In the genomic region with DNA sequence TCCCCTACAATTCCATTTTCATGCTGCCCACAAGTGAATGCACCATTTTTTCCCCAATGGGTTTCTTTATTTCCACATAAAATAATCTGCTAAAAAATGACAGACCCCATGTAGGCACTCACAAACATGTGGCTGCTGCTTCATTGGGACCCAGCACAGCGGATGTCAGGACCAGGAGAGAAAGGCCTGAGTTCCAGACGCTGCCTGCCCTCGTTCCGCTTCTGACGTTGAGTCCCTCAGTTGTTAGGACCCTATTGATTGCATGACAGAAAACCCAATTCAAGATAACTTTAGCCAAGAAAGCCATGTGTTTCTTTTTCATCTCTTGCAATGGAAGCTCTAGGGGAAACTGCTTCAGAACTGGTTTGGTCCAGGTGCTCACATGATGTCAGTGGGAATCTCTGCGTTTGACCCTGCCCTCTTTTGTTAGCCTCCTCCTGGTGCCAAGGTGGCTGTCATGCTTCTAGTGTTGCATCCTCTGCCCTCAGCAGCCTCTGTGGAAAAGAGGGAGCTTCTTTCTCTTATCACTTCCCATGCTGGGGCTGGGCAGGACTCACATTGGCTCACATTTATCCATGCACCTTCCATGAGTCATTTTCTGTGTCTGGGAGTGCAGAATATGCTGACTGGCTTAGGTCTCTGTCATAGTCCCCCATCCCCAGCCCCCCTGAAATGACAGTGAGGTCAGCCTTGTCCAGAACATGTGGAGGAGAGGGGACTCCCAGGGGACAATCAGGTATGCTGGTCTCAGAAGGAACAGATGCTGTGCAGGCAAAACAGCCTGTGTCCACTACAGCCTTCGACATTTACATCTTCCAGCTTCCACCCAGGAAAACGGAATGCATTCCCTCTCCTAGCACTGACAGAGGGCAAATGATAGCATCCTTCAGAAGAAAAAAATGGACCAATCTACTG, we compare ENCODE assay signal across 22 cellular contexts. TPM values are rescaled to one million over a fixed set of nuclear protein-coding genes. Genes with fewer than 3 reads are reported as not detected.
"Had no signal": no experiment of that assay in that cellular context is flagged by ENCODE, and none has a peak within 500 bp of the region (broad histone marks: within the 10 kb centered on the region; RNA-seq: fewer than 3 reads in every experiment).

No MANE protein-coding gene starts in this region.

- ATAC-seq: activated CD4-positive, CD25-positive, alpha-beta regulatory T cell treated with anti-CD3 and anti-CD28 coated beads, Interleukin-2, amount 50 U/mL, for 24 hours; left lung; natural killer cell treated with Interleukin-12 subunit alpha and Interleukin-12 subunit beta and Interleukin-15 and Interleukin-18, amount 100 ng/mL, for 72 hours; SK-N-SH treated with all-trans-retinoic acid at 6 μM for 48 hours; stimulated activated naive CD8-positive, alpha-beta T cell treated with anti-CD3 and anti-CD28 coated beads, Interleukin-15, Interleukin-2, amounts not matched to agents 100 U/mL and 50 U/mL, for 24 hours had no signal

- H3K27me3 ChIP-seq: heart right ventricle, left lung, thyroid gland had no signal

- H3K9me3 Mint-ChIP-seq: activated CD4-positive, alpha-beta T cell treated with anti-CD3 and anti-CD28 coated beads, Interleukin-2, amount 10 ng/mL, durations not matched to agents 24 days and 14 days; natural killer cell treated with Interleukin-12 subunit alpha and Interleukin-12 subunit beta and Interleukin-15 and Interleukin-18, amount 100 ng/mL, for 72 hours had no signal

- H3K9me3 ChIP-seq: breast epithelium, heart right ventricle, left lung, neutrophil, thyroid gland had no signal

- H3K4me1 ChIP-seq: breast epithelium, left lung, parathyroid adenoma had no signal

- H3K36me3 ChIP-seq: breast epithelium, neutrophil, thyroid gland had no signal

- H3K4me3 Mint-ChIP-seq: activated CD4-positive, alpha-beta T cell treated with anti-CD3 and anti-CD28 coated beads, Interleukin-2, amount 10 ng/mL, durations not matched to agents 24 days and 14 days; activated naive CD8-positive, alpha-beta T cell; natural killer cell treated with Interleukin-12 subunit alpha and Interleukin-12 subunit beta and Interleukin-15 and Interleukin-18, amount 100 ng/mL, for 72 hours had no signal

- H3K4me3 ChIP-seq: breast epithelium, heart right ventricle, left lung, thyroid gland had no signal

- H3K36me3 Mint-ChIP-seq: activated naive CD8-positive, alpha-beta T cell; natural killer cell treated with Interleukin-12 subunit alpha and Interleukin-12 subunit beta and Interleukin-15 and Interleukin-18, amount 100 ng/mL, for 72 hours had no signal

- H3K4me1 Mint-ChIP-seq: activated CD4-positive, alpha-beta T cell treated with anti-CD3 and anti-CD28 coated beads, Interleukin-2, amount 10 ng/mL, durations not matched to agents 24 days and 14 days had no signal

- H3K27ac Mint-ChIP-seq: activated CD4-positive, alpha-beta T cell treated with anti-CD3 and anti-CD28 coated beads, Interleukin-2, amount 10 ng/mL, durations not matched to agents 24 days and 14 days; activated naive CD8-positive, alpha-beta T cell; natural killer cell treated with Interleukin-12 subunit alpha and Interleukin-12 subunit beta and Interleukin-15 and Interleukin-18, amount 100 ng/mL, for 72 hours had no signal

- DNase-seq: activated CD4-positive, alpha-beta T cell treated with anti-CD3 and anti-CD28 coated beads, Interleukin-2, amount 10 ng/mL, durations not matched to agents 24 days and 14 days; activated naive CD4-positive, alpha-beta T cell; activated T-cell treated with anti-CD3 and anti-CD28 coated beads, Interleukin-2, amount 50 U/mL, for 1 hour; amniotic stem cell; cortex of kidney; heart right ventricle; left lung; mammary epithelial cell; midbrain; stimulated activated CD4-positive, alpha-beta T cell treated with anti-CD3 and anti-CD28 coated beads, Interleukin-4, amount 100 ng/mL, for 24 hours; stimulated activated naive CD8-positive, alpha-beta T cell treated with anti-CD3 and anti-CD28 coated beads, Interleukin-15, Interleukin-2, amounts not matched to agents 100 U/mL and 50 U/mL, for 24 hours; substantia nigra; thyroid gland had no signal

- H3K27ac ChIP-seq: breast epithelium, epithelial cell of prostate, left lung, neutrophil, parathyroid adenoma, thyroid gland, VCaP had no signal

RNA-seq across cellular contexts. Expression of a gene that starts 34.8 kb away (rescaled TPM):
- total RNA-seq: mammary epithelial cell; natural killer cell treated with Interleukin-12 subunit alpha and Interleukin-12 subunit beta and Interleukin-15 and Interleukin-18, amount 100 ng/mL, for 72 hours had no signal
- polyA plus RNA-seq: mammary epithelial cell had no signal
